20 cellular contexts compared by ENCODE assay signal in the genomic region with DNA sequence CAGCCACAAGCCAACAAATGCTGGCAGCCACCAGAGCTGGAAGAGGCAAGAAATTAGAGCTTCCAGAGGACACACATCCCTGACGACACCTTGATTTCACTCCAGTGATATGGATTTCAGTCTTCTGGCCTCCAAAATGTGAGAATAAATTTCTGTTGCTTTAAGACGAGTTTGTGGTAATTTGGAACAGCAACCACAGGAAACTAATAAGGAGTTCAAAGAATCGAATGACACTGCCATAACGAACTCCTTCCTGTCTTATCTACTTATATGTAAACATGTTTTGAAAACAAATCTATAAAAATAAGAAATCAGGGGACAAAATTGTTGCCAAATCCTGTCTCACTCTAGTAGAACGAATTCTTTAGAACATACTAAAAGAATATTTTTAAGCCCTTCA.
DNase-seq lines count a peak whose midpoint lies in the region; ATAC-seq and TF ChIP-seq lines count a peak whose summit lies in the region.
"Had no signal": no experiment of that assay in that cellular context is flagged by ENCODE, and none has a peak within 500 bp of the region (broad histone marks: within the 10 kb centered on the region; RNA-seq: fewer than 3 reads in every experiment).

No MANE protein-coding gene starts in this region.

- peak; percentile 78 for ATAC-seq in DND-41 (ENCODE audit: insufficient read depth, low read depth)
- no peak for ATAC-seq in activated CD4-positive, CD25-positive, alpha-beta regulatory T cell treated with anti-CD3 and anti-CD28 coated beads, Interleukin-2, amount 50 U/mL, for 24 hours
- ATAC-seq: A549 had no signal

- H3K79me1 ChIP-seq in neuronal stem cell (ENCODE audit: low read depth, low read length) = no peaks in the 10 kb centered on the region

- H3K79me2 ChIP-seq in DND-41 (ENCODE audit: insufficient read depth, low read length) = no peaks in the 10 kb centered on the region

- H2AFZ ChIP-seq in DND-41 (ENCODE audit: low read depth, low read length) (no peak overlapping the region), neuronal stem cell (ENCODE audit: low read length) (no peak overlapping the region)

- no peak overlapping the region for H2BK12ac ChIP-seq in neuronal stem cell (ENCODE audit: low read length)

- no peak overlapping the region for H4K91ac ChIP-seq in neuronal stem cell (ENCODE audit: low read depth, low read length, poor library complexity)

- peak overlapping the region; percentile 21; the same call in 1 of the 2 replicates for H3K27ac ChIP-seq in BLaER1
- H3K27ac ChIP-seq in DND-41 (ENCODE audit: low read length) = 0 out of 2 replicates have a peak overlapping the region, but pooled peaks have one; percentile 46
- H3K27ac ChIP-seq in KOPT-K1 (ENCODE audit: low read depth, low read length, poor library complexity, severe bottlenecking) = peak overlapping the region; percentile 39
- H3K27ac ChIP-seq in neuronal stem cell (replicated peaks; ENCODE audit: low read length) = no peak overlapping the region
- H3K27ac ChIP-seq: 22Rv1, A549, C4-2B had no signal

- H3K4me3 ChIP-seq in BLaER1 (no peak overlapping the region; the same call in 1 of the 2 replicates), DND-41 (ENCODE audit: low read depth in 1 of 2, low read length in 2 of 2) (no peak overlapping the region), neuronal stem cell (ENCODE audit: low read length in 2 of 2) (no peak overlapping the region)
- H3K4me3 ChIP-seq: A549 had no signal

- no peak overlapping the region for H3K23ac ChIP-seq in neuronal stem cell (ENCODE audit: low read depth, low read length, poor library complexity)

- no peak for TF ChIP-seq CTCF in DND-41 (IDR thresholded peaks at IDR 0.05; ENCODE audit: borderline replicate concordance, extremely low read depth, low read length, poor library complexity, severe bottlenecking)

- H3K36me3 ChIP-seq in BLaER1 (0 out of 2 replicates have a peak, but pooled peaks cover 3% of the 10 kb centered on the region), DND-41 (ENCODE audit: insufficient read depth, low read length) (no peaks in the 10 kb centered on the region), KOPT-K1 (ENCODE audit: insufficient read depth, low read length) (no peaks in the 10 kb centered on the region), neuronal stem cell (replicated peaks in 1 of 2; ENCODE audit: control insufficient read depth in 2 of 2, insufficient read depth in 2 of 2, low read length in 2 of 2) (no peaks in the 10 kb centered on the region)
- H3K36me3 ChIP-seq: BE2C had no signal

- H4K8ac ChIP-seq in neuronal stem cell (ENCODE audit: low read depth, low read length) = no peak overlapping the region

- no peak overlapping the region for H2BK15ac ChIP-seq in neuronal stem cell (ENCODE audit: low read length)

- H3K4me2 ChIP-seq in BLaER1 (peak overlapping the region; percentile 36), DND-41 (ENCODE audit: insufficient read depth, low read length) (no peak overlapping the region), neuronal stem cell (ENCODE audit: insufficient read depth, low read length, poor library complexity, severe bottlenecking) (no peak overlapping the region)
- H3K4me2 ChIP-seq: A549 had no signal

- no CpG with 5 or more reads among the region's 5 CpGs for WGBS in neuronal stem cell (ENCODE audit: extremely low coverage in 2 of 2, insufficient read length in 2 of 2, insufficient replicate concordance in 1 of 2), 2 donors

- no peak overlapping the region for H2AK5ac ChIP-seq in neuronal stem cell (ENCODE audit: low read depth, low read length)

- H2BK120ac ChIP-seq in neuronal stem cell (ENCODE audit: low read depth, low read length) = no peak overlapping the region

- H3K27me3 ChIP-seq in BLaER1 (no peaks in the 10 kb centered on the region), DND-41 (ENCODE audit: insufficient read depth, low read length, poor library complexity) (no peaks in the 10 kb centered on the region), neuronal stem cell (ENCODE audit: control insufficient read depth in 3 of 3, insufficient read depth in 3 of 3, low read depth in 1 of 3, low read length in 3 of 3) (peaks cover 0 to 2% (median 0%) of the 10 kb centered on the region in 3 experiments)
- H3K27me3 ChIP-seq: BE2C; BLaER1 treated with 17β-estradiol and CSF1 and Interleukin-3, amounts not matched to agents 10 nM and 100 nM had no signal

- H3K9ac ChIP-seq in BLaER1 (no peak overlapping the region), DND-41 (ENCODE audit: low read depth, low read length) (no peak overlapping the region), neuronal stem cell (ENCODE audit: low read depth, low read length, poor library complexity) (no peak overlapping the region)
- H3K9ac ChIP-seq: BLaER1 treated with 17β-estradiol and CSF1 and Interleukin-3, amounts not matched to agents 10 nM and 100 nM had no signal

- peaks cover 38% of the 10 kb centered on the region for H3K4me1 ChIP-seq in BLaER1
- peaks cover 26% of the 10 kb centered on the region for H3K4me1 ChIP-seq in DND-41 (ENCODE audit: insufficient read depth, low read length)
- no peaks in the 10 kb centered on the region for H3K4me1 ChIP-seq in neuronal stem cell (ENCODE audit: control insufficient read depth in 2 of 2, insufficient read depth in 1 of 2, low read depth in 1 of 2, low read length in 2 of 2)
- H3K4me1 ChIP-seq: BE2C had no signal

- H2BK5ac ChIP-seq in neuronal stem cell (ENCODE audit: low read length) = no peak overlapping the region

- DNase-seq in DND-41 (peak; percentile 18), hepatic stellate cell (ENCODE audit: low spot score) (no peak), neuronal stem cell (ENCODE audit: low spot score) (no peak)
- DNase-seq: AML-193; BE2C; CD4-positive, alpha-beta T cell; CD8-positive, alpha-beta memory T cell; COR-L47; DMS 273 treated with DMSO at 0.1 percent for 48 hours; DMS153; DMS53; DMS79; GF-D8 had no signal

- H3K14ac ChIP-seq in neuronal stem cell (ENCODE audit: low read length) = no peak overlapping the region

- H3K4ac ChIP-seq in neuronal stem cell (ENCODE audit: low read length) = no peak overlapping the region

- no peak overlapping the region for H3K18ac ChIP-seq in neuronal stem cell (ENCODE audit: low read length)

- H3K9me3 ChIP-seq in BLaER1 (peaks cover 41% of the 10 kb centered on the region), DND-41 (ENCODE audit: insufficient read depth, low read length, severe bottlenecking) (peaks cover 10% of the 10 kb centered on the region), KOPT-K1 (ENCODE audit: insufficient read depth, low read length, poor library complexity, severe bottlenecking) (peaks cover 26% of the 10 kb centered on the region), neuronal stem cell (replicated peaks in 1 of 2; ENCODE audit: control insufficient read depth in 2 of 2, insufficient read depth in 1 of 2, low read depth in 1 of 2, low read length in 2 of 2) (peaks cover 2 to 6% of the 10 kb centered on the region in 2 donors)
- H3K9me3 ChIP-seq: A549, BE2C had no signal

- H4K20me1 ChIP-seq in BLaER1 (no peaks in the 10 kb centered on the region), DND-41 (ENCODE audit: insufficient read depth, low read length) (no peaks in the 10 kb centered on the region)
- H4K20me1 ChIP-seq: BLaER1 treated with 17β-estradiol and CSF1 and Interleukin-3, amounts not matched to agents 10 nM and 100 nM had no signal
